ENCODE assay signal across 13 cellular contexts in genomic region chr2:70078384-70078783, GRCh38. TPM values are rescaled to one million over a fixed set of nuclear protein-coding genes. Genes with fewer than 3 reads are reported as not detected.
DNase-seq lines count a peak whose midpoint lies in the region; ATAC-seq and TF ChIP-seq lines count a peak whose summit lies in the region.
"Had no signal": no experiment of that assay in that cellular context is flagged by ENCODE, and none has a peak within 500 bp of the region (broad histone marks: within the 10 kb centered on the region; RNA-seq: fewer than 3 reads in every experiment).

No MANE protein-coding gene starts in this region.

- H3K4me1 Mint-ChIP-seq in CD14-positive monocyte (peaks cover 34% of the 10 kb centered on the region), naive B cell (peaks cover 13 to 18% (median 14%) of the 10 kb centered on the region in 3 donors)
- H3K4me1 Mint-ChIP-seq in activated CD4-positive, alpha-beta memory T cell treated with anti-CD3 and anti-CD28 coated beads, Interleukin-2, amount 10 ng/mL, durations not matched to agents 7 days and 5 days = peaks cover 51% of the 10 kb centered on the region

- no peak for DNase-seq in CD14-positive monocyte (ENCODE audit: low spot score)
- DNase-seq in GF-D8 (lab: John Stamatoyannopoulos, UW) = peak; percentile 44
- DNase-seq in activated CD4-positive, alpha-beta memory T cell treated with anti-CD3 and anti-CD28 coated beads, Interleukin-2, amount 10 ng/mL, durations not matched to agents 7 days and 5 days = no peak
- no peak for DNase-seq in naive B cell
- DNase-seq in stomach = no peak
- no peak for DNase-seq in GM20000 (ENCODE audit: low spot score)
- no peak for DNase-seq in AG20443 (ENCODE audit: low spot score)
- DNase-seq: activated effector memory CD4-positive, alpha-beta T cell treated with Interleukin-2 at 50 U/mL for 16 hours; mucosa of descending colon; NCI-H446 had no signal

- TF ChIP-seq CTCF in CD14-positive monocyte (IDR thresholded peaks at IDR 0.05) (no peak), stomach (IDR thresholded peaks at IDR 0.05) (no peak), GM20000 (IDR thresholded peaks at IDR 0.05; ENCODE audit: extremely low read depth, missing control alignments) (no peak)

- no peak for TF ChIP-seq EP300 in stomach (IDR thresholded peaks at IDR 0.05)

- H3K27ac Mint-ChIP-seq in CD14-positive monocyte = peak overlapping the region; percentile 40 to 91 (median 66)
- H3K27ac Mint-ChIP-seq in activated CD4-positive, alpha-beta memory T cell treated with anti-CD3 and anti-CD28 coated beads, Interleukin-2, amount 10 ng/mL, durations not matched to agents 7 days and 5 days = peak overlapping the region; percentile 75
- peak overlapping the region in 5 of 6 donors; percentile 4 to 67 (median 11) for H3K27ac Mint-ChIP-seq in naive B cell

- TF ChIP-seq POLR2A in stomach (IDR thresholded peaks at IDR 0.05) = no peak

- H3K4me3 Mint-ChIP-seq in CD14-positive monocyte = no peak overlapping the region
- H3K4me3 Mint-ChIP-seq in activated CD4-positive, alpha-beta memory T cell treated with anti-CD3 and anti-CD28 coated beads, Interleukin-2, amount 10 ng/mL, durations not matched to agents 7 days and 5 days = no peak overlapping the region
- H3K4me3 Mint-ChIP-seq in naive B cell = no peak overlapping the region

- POLR2A ChIA-PET in activated CD4-positive, alpha-beta memory T cell treated with anti-CD3 and anti-CD28 coated beads, Interleukin-2, amount 10 ng/mL, durations not matched to agents 7 days and 5 days (lab: Charles Lee) = interaction anchor here (1.0 to 13.2 kb wide), 9 partner anchors 6 to 164 kb away, joined by 3 to 274 read pairs (median 4); partner anchors contain the start of genes MXD1 and PCBP1

- CTCF ChIA-PET in activated CD4-positive, alpha-beta memory T cell treated with anti-CD3 and anti-CD28 coated beads, Interleukin-2, amount 10 ng/mL, durations not matched to agents 7 days and 5 days (lab: Charles Lee) = interaction anchor here (0.8 to 13.0 kb wide), 3 partner anchors 8 to 164 kb away, joined by 3 to 251 read pairs (median 55); partner anchors contain the start of gene MXD1

- intact Hi-C loops in CD14-positive monocyte (cut with micrococcal nuclease) = no loop called here
- intact Hi-C loops in stomach (cut with DNase I; ENCODE audit: low total_unique reads) = no loop called here

- peak overlapping the region in 1 of 5 donors; percentile 20 for H3K27ac ChIP-seq in stomach
- H3K27ac ChIP-seq: suprapubic skin, VCaP had no signal

- no peak for ATAC-seq in naive B cell (ENCODE audit: low read depth in 2 of 2)
- ATAC-seq in HG02981 (IDR thresholded peaks at IDR 0.05; ENCODE audit: unreplicated experiment) = no peak
- ATAC-seq: mucosa of descending colon had no signal

- peaks cover 63 to 92% of the 10 kb centered on the region in 2 donors for H3K36me3 Mint-ChIP-seq in CD14-positive monocyte
- peaks cover 61% of the 10 kb centered on the region for H3K36me3 Mint-ChIP-seq in activated CD4-positive, alpha-beta memory T cell treated with anti-CD3 and anti-CD28 coated beads, Interleukin-2, amount 10 ng/mL, durations not matched to agents 7 days and 5 days (ENCODE audit: low read depth)
- H3K36me3 Mint-ChIP-seq in naive B cell = peaks cover 12 to 16% of the 10 kb centered on the region in 2 donors

- no peaks in the 10 kb centered on the region for H3K27me3 Mint-ChIP-seq in CD14-positive monocyte (ENCODE audit: low read depth in 3 of 3)
- H3K27me3 Mint-ChIP-seq in activated CD4-positive, alpha-beta memory T cell treated with anti-CD3 and anti-CD28 coated beads, Interleukin-2, amount 10 ng/mL, durations not matched to agents 7 days and 5 days = no peaks in the 10 kb centered on the region
- H3K27me3 Mint-ChIP-seq in naive B cell = no peaks in the 10 kb centered on the region

- peaks cover 0 to 35% (median 5%) of the 10 kb centered on the region in 4 donors for H3K4me1 ChIP-seq in stomach

- peaks cover 29 to 100% (median 90%) of the 10 kb centered on the region in 4 donors for H3K36me3 ChIP-seq in stomach

- H3K27me3 ChIP-seq in stomach = no peaks in the 10 kb centered on the region
- H3K27me3 ChIP-seq: suprapubic skin had no signal

- no peak overlapping the region for H3K4me3 ChIP-seq in stomach
- H3K4me3 ChIP-seq: mucosa of descending colon, suprapubic skin had no signal

- H3K9me3 ChIP-seq in stomach = no peaks in the 10 kb centered on the region
- H3K9me3 ChIP-seq: mucosa of descending colon, suprapubic skin had no signal

- H3K9me3 Mint-ChIP-seq in CD14-positive monocyte = no peaks in the 10 kb centered on the region
- no peaks in the 10 kb centered on the region for H3K9me3 Mint-ChIP-seq in activated CD4-positive, alpha-beta memory T cell treated with anti-CD3 and anti-CD28 coated beads, Interleukin-2, amount 10 ng/mL, durations not matched to agents 7 days and 5 days
- H3K9me3 Mint-ChIP-seq in naive B cell = no peaks in the 10 kb centered on the region

RNA-seq across cellular contexts. Expression of gene PCBP1, which starts 8.9 kb away (rescaled TPM):
- polyA plus RNA-seq in CD14-positive monocyte = 100 to 1,000 TPM; 178 to 194 TPM
- 100 to 1,000 TPM; 475 to 483 TPM for total RNA-seq in activated CD4-positive, alpha-beta memory T cell treated with anti-CD3 and anti-CD28 coated beads, Interleukin-2, amount 10 ng/mL, durations not matched to agents 7 days and 5 days
- polyA plus RNA-seq in naive B cell (ENCODE audit: low read depth in 6 of 6) = 100 to 1,000 TPM; 108 to 148 (median 126) TPM
- total RNA-seq in stomach = 100 to 1,000 TPM in 3 of 5 donors, 10 to 100 TPM in 1, 1 to 10 TPM in 1; 9.3 to 164 (median 120) TPM
- 100 to 1,000 TPM; 199 to 296 (median 251) TPM for polyA plus RNA-seq in stomach

Comparison
In these comparisons a context has a peak if more than half of its experiments do, and no peak if none do; other contexts are left out.
1. H3K27ac Mint-ChIP-seq: peak in every context shown above with its lines; median percentile 75 in activated CD4-positive, alpha-beta memory T cell treated with anti-CD3 and anti-CD28 coated beads, Interleukin-2, amount 10 ng/mL, durations not matched to agents 7 days and 5 days; 66 in CD14-positive monocyte; 11 in naive B cell.